ENCODE assay signal across 16 cellular contexts in the genomic region with DNA sequence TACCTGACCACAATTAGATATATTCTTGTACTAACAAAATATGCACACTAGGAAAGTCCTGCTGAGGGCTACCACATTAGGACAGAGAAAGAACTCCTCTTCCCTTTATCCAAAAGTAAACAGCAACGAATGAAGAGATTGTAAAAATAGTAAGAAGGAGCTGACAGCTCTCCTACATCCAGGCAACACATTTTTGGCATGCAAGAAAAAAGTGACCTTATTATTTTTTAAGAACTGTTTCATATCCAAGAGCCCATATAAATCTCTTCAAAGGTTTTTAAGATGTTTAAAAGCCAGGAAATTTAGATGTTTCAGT.
DNase-seq lines count a peak whose midpoint lies in the region; ATAC-seq and TF ChIP-seq lines count a peak whose summit lies in the region.
"Had no signal": no experiment of that assay in that cellular context is flagged by ENCODE, and none has a peak within 500 bp of the region (broad histone marks: within the 10 kb centered on the region; RNA-seq: fewer than 3 reads in every experiment).

No MANE protein-coding gene starts in this region.

- no peaks in the 10 kb centered on the region for H3K27me3 Mint-ChIP-seq in nephron (ENCODE audit: low read depth)
- H3K27me3 Mint-ChIP-seq: CD4-positive, alpha-beta memory T cell had no signal

- no peak for TF ChIP-seq POLR2A in heart left ventricle (IDR thresholded peaks at IDR 0.05)

- peaks cover 0 to 30% (median 10%) of the 10 kb centered on the region in 12 donors for H3K4me1 ChIP-seq in heart left ventricle
- H3K4me1 ChIP-seq in heart right ventricle = peaks cover 0 to 37% (median 13%) of the 10 kb centered on the region in 9 donors

- no peaks in the 10 kb centered on the region for H3K9me3 Mint-ChIP-seq in nephron
- H3K9me3 Mint-ChIP-seq: GM23338, H9 had no signal

- H3K36me3 ChIP-seq in heart left ventricle = no peaks in the 10 kb centered on the region
- H3K36me3 ChIP-seq in heart right ventricle = no peaks in the 10 kb centered on the region

- H3K36me3 Mint-ChIP-seq in nephron (ENCODE audit: low read depth) = peaks cover 5% of the 10 kb centered on the region

- no peak for DNase-seq in heart left ventricle
- DNase-seq in heart right ventricle = no peak
- DNase-seq in left ventricle myocardium superior = no peak
- no peak for DNase-seq in NCI-H187 (lab: John Stamatoyannopoulos, UW)
- DNase-seq in stimulated activated CD4-positive, alpha-beta T cell treated with anti-CD3 and anti-CD28 coated beads, Interleukin-12 subunit alpha, Interleukin-12 subunit beta, amount 100 ng/mL, for 4 hours = no peak
- DNase-seq: C1 segment of cervical spinal cord; Calu3; CD4-positive, alpha-beta memory T cell; COR-L47; DMS53; DMS79 treated with DMSO at 0.1 percent for 48 hours; GF-D8; H9 had no signal

- peak overlapping the region in 3 of 12 donors; percentile 8 to 16 (median 15) for H3K4me3 ChIP-seq in heart left ventricle
- H3K4me3 ChIP-seq in heart right ventricle = peak overlapping the region in 2 of 10 donors; percentile 4 to 21
- H3K4me3 ChIP-seq: GM23338 had no signal

- ATAC-seq in heart left ventricle (peak in 3 of 4 donors; percentile 29 to 50 (median 29)), heart right ventricle (peak in 5 of 8 donors; percentile 33 to 53 (median 39)), left ventricle myocardium superior (peak; percentile 66)
- ATAC-seq: GM23338, HCT116 had no signal

- H3K4me3 Mint-ChIP-seq in nephron = no peak overlapping the region
- H3K4me3 Mint-ChIP-seq: CD4-positive, alpha-beta memory T cell; GM23338; H9 had no signal

- H3K4me1 Mint-ChIP-seq in nephron = peaks cover 31% of the 10 kb centered on the region

- H3K27ac Mint-ChIP-seq in nephron = peak overlapping the region in 2 of 3 experiments; percentile 18 to 65
- H3K27ac Mint-ChIP-seq: CD4-positive, alpha-beta memory T cell; GM23338 had no signal

- intact Hi-C loops in heart left ventricle (cut with DNase I) = no loop called here
- intact Hi-C loops in heart right ventricle (cut with DNase I) = loop anchor here in 1 of 10 donors (10.0 kb wide), 1 partner anchor 95 kb away; no protein-coding TSS in a partner anchor
- intact Hi-C loops in left ventricle myocardium superior (cut with micrococcal nuclease) = no loop called here

- 21 to 33% (median 28%) methylated on average over 1 of the region's 1 CpG for WGBS in heart left ventricle, 4 donors
- WGBS in heart right ventricle, 2 donors = 19 to 29% methylated on average over 1 of the region's 1 CpG

- H3K27ac ChIP-seq in heart left ventricle (peak overlapping the region in 7 of 12 donors; percentile 1 to 59 (median 34)), heart right ventricle (peak overlapping the region in 7 of 10 donors; percentile 4 to 58 (median 25))

- no peaks in the 10 kb centered on the region for H3K27me3 ChIP-seq in heart left ventricle
- H3K27me3 ChIP-seq in heart right ventricle = no peaks in the 10 kb centered on the region

- no peaks in the 10 kb centered on the region for H3K9me3 ChIP-seq in heart left ventricle
- H3K9me3 ChIP-seq in heart right ventricle = no peaks in the 10 kb centered on the region

- TF ChIP-seq CTCF in heart left ventricle (IDR thresholded peaks at IDR 0.05) = no peak
- TF ChIP-seq CTCF in heart right ventricle (IDR thresholded peaks at IDR 0.05) = no peak
- TF ChIP-seq CTCF in nephron (IDR thresholded peaks at IDR 0.05; ENCODE audit: unreplicated experiment in 3 of 3) = no peak
